In the genomic region with DNA sequence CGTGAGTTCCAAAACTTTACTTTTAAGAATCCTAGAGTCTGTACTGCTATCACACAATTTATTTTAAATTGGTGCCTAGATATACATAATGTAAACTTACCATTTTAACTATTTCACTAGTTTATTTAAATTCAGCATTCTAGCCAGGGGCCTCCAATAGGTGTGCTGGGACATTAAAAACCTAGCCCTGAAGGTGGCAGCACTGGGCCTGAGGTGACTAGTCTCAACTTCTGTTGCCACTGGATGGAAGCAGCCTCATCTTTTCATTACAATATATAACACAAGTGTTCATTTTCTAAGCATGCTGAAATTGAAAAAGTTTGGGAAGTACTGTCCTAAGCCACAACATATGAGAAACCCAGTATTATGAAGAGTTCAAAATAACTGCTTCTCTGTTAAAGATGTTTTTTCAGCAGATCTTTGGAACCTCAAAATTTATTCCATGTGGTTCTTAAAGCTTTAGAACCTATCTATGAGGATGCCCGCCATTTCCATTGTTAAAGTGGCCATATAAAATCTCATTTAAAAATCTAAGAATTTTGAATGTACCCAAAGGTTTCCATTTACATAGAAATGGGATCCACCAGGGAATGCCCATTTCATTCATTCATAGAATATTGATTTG, we compare ENCODE assay signal across 8 cellular contexts. TPM values are rescaled to one million over a fixed set of nuclear protein-coding genes. Genes with fewer than 3 reads are reported as not detected.
DNase-seq lines count a peak whose midpoint lies in the region; ATAC-seq and TF ChIP-seq lines count a peak whose summit lies in the region.

No MANE protein-coding gene starts in this region.

- no peak overlapping the region for H3K27ac ChIP-seq in DOHH2 (ENCODE audit: low read depth, low read length)
- H3K27ac ChIP-seq in HCT116 (ENCODE audit: low read depth, low read length): no peak overlapping the region
- no peak overlapping the region for H3K27ac ChIP-seq in iPS DF 6.9 (ENCODE audit: low read length)

- no peaks in the 10 kb centered on the region for H3K9me3 ChIP-seq in DOHH2 (ENCODE audit: control insufficient read depth, insufficient read depth, low read length)
- H3K9me3 ChIP-seq in HCT116 (ENCODE audit: control insufficient read depth in 1 of 2, insufficient read depth in 1 of 2, low read depth in 1 of 2, low read length in 2 of 2): no peaks in the 10 kb centered on the region
- no peaks in the 10 kb centered on the region for H3K9me3 ChIP-seq in iPS DF 6.9 (ENCODE audit: control insufficient read depth, insufficient read depth, low read length)

- no peak overlapping the region for H2AFZ ChIP-seq in HCT116 (ENCODE audit: low read depth, low read length, poor library complexity, severe bottlenecking)

- DNase-seq in HCT116 (ENCODE audit: low read depth, low spot score): peak; percentile 57
- DNase-seq in NCI-H128 (lab: John Stamatoyannopoulos, UW; ENCODE audit: unreplicated experiment): peak; percentile 41
- DNase-seq in T1000 (lab: John Stamatoyannopoulos, UW): peak; percentile 26
- DNase-seq in astrocyte of the cerebellum (ENCODE audit: low read depth): peak; percentile 49
- peak; percentile 67 for DNase-seq in iPS DF 6.9 (ENCODE audit: low read depth, low spot score)
- DNase-seq in stimulated activated CD4-positive, alpha-beta T cell treated with anti-CD3 and anti-CD28 coated beads, Interleukin-12 subunit alpha, Interleukin-12 subunit beta, amount 100 ng/mL, for 4 hours: peak; percentile 79

- H3K4me1 ChIP-seq in DOHH2 (ENCODE audit: control insufficient read depth, low read length) (peaks cover 16% of the 10 kb centered on the region), HCT116 (ENCODE audit: control insufficient read depth in 1 of 2, insufficient read depth in 2 of 2, low read length in 2 of 2) (peaks cover 0 to 22% of the 10 kb centered on the region in 2 experiments; a peak in 3 of 4 replicates), iPS DF 6.9 (ENCODE audit: control insufficient read depth, insufficient read depth, low read length) (no peaks in the 10 kb centered on the region)

- WGBS in iPS DF 6.9 (ENCODE audit: insufficient coverage, insufficient read length): no CpG with 5 or more reads among the region's 2 CpGs

- CTCF ChIA-PET in HCT116 (lab: Charles Lee): interaction anchor here (0.6 to 1.8 kb wide), 7 partner anchors 11 to 133 kb away, joined by 3 to 6 read pairs (median 4); no protein-coding TSS in a partner anchor

- POLR2A ChIA-PET in HCT116 (lab: Charles Lee): interaction anchor here (0.6 to 0.7 kb wide), 2 partner anchors 16 to 104 kb away, joined by 3 read pairs; no protein-coding TSS in a partner anchor

- H3K36me3 ChIP-seq in DOHH2 (ENCODE audit: control insufficient read depth, low read length) (peaks cover 12% of the 10 kb centered on the region), HCT116 (ENCODE audit: control insufficient read depth in 1 of 2, insufficient read depth in 2 of 2, low read length in 2 of 2) (no peaks in the 10 kb centered on the region), iPS DF 6.9 (ENCODE audit: control insufficient read depth, insufficient read depth, low read length) (no peaks in the 10 kb centered on the region)

- in situ Hi-C loops in astrocyte of the cerebellum (cut with HindIII; ENCODE audit: low sequenced_read_pairs): no loop called here

- H3K27me3 ChIP-seq in DOHH2 (ENCODE audit: control insufficient read depth, low read length): no peaks in the 10 kb centered on the region
- H3K27me3 ChIP-seq in HCT116 (ENCODE audit: insufficient read depth, low read length): no peaks in the 10 kb centered on the region
- no peaks in the 10 kb centered on the region for H3K27me3 ChIP-seq in iPS DF 6.9 (ENCODE audit: control insufficient read depth, insufficient read depth, low read length)

- 0 out of 2 replicates have a peak, but pooled peaks cover 3% of the 10 kb centered on the region for H3F3A ChIP-seq in DOHH2 (ENCODE audit: control insufficient read depth, insufficient read depth)

- H3K79me2 ChIP-seq in DOHH2 (ENCODE audit: control insufficient read depth, low read length): peaks cover 32% of the 10 kb centered on the region
- H3K79me2 ChIP-seq in HCT116 (ENCODE audit: insufficient read depth, low read length): peaks cover 15% of the 10 kb centered on the region

- no peak for TF ChIP-seq POLR2A in HCT116 (IDR thresholded peaks at IDR 0.05; ENCODE audit: borderline replicate concordance, extremely low read depth, insufficient read depth, insufficient read length)

- intact Hi-C loops in HCT116 (cut with micrococcal nuclease): loop anchor here (5.0 kb wide), 2 partner anchors 47 to 482 kb away; no protein-coding TSS in a partner anchor

- H4K20me1 ChIP-seq in DOHH2 (ENCODE audit: control insufficient read depth, insufficient read depth, low read depth, low read length) (no peaks in the 10 kb centered on the region), HCT116 (ENCODE audit: insufficient read depth) (no peaks in the 10 kb centered on the region)

- H3K9me2 ChIP-seq in DOHH2 (replicated peaks; ENCODE audit: control insufficient read depth, low read length) (no peaks in the 10 kb centered on the region), HCT116 (ENCODE audit: insufficient read depth) (no peaks in the 10 kb centered on the region)

- peak; percentile 91 for TF ChIP-seq CTCF in DOHH2 (IDR thresholded peaks at IDR 0.05; ENCODE audit: low read depth, low read length, poor library complexity, severe bottlenecking)
- peak; percentile 71 to 85 (median 80) for TF ChIP-seq CTCF in HCT116 (IDR thresholded peaks at IDR 0.05 in 2 of 3, conservative IDR thresholded peaks at IDR 0.05 in 1 of 3; ENCODE audit: borderline replicate concordance in 1 of 3, insufficient read depth in 1 of 3, low read depth in 2 of 3, low read length in 2 of 3)
- TF ChIP-seq CTCF in astrocyte of the cerebellum (IDR thresholded peaks at IDR 0.05; ENCODE audit: low read depth, low read length, missing control alignments): peak; percentile 90

- H3K4me2 ChIP-seq in DOHH2 (ENCODE audit: low read length) (peak overlapping the region; percentile 22; the same call in 1 of the 2 replicates), HCT116 (ENCODE audit: low read length) (no peak overlapping the region)

- RAD21 ChIA-PET in HCT116 (lab: Charles Lee; ENCODE audit: low non-redundant PET in 1 of 2, low total read pairs in 2 of 2, uncharacterized antibody in 2 of 2, unreplicated experiment in 2 of 2): no interaction called here

- no TSS peak for BruUV-seq in HCT116 (replicated peaks; lab: Mats Ljungman, UMichigan)

- ATAC-seq in HCT116 (peak; percentile 59), GM21423 (IDR thresholded peaks at IDR 0.05; ENCODE audit: unreplicated experiment) (no peak)

- H3K4me3 ChIP-seq in DOHH2 (ENCODE audit: low read length) (no peak overlapping the region), HCT116 (replicated peaks in 1 of 2; ENCODE audit: low read depth in 1 of 2, low read length in 2 of 2) (no peak overlapping the region), astrocyte of the cerebellum (ENCODE audit: low read depth, low read length) (no peak overlapping the region), iPS DF 6.9 (ENCODE audit: low read length) (no peak overlapping the region)

- TF ChIP-seq RAD21 in HCT116 (IDR thresholded peaks at IDR 0.05; ENCODE audit: low read depth): peak; percentile 60

- no peak overlapping the region for H3K9ac ChIP-seq in HCT116 (ENCODE audit: low read length)

TF ChIP-seq in HCT116, 20 proteins besides CTCF, POLR2A, EP300 and RAD21:
- no peak for TF ChIP-seq ELF1 (IDR thresholded peaks at IDR 0.05; ENCODE audit: borderline replicate concordance, low read depth)
- TF ChIP-seq JUND (IDR thresholded peaks at IDR 0.05): no peak
- TF ChIP-seq, protein P1, sequence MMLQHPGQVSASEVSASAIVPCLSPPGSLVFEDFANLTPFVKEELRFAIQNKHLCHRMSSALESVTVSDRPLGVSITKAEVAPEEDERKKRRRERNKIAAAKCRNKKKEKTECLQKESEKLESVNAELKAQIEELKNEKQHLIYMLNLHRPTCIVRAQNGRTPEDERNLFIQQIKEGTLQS (IDR thresholded peaks at IDR 0.05): no peak
- no peak for TF ChIP-seq POLR2AphosphoS5 (IDR thresholded peaks at IDR 0.05; ENCODE audit: low read depth, low read length)
- TF ChIP-seq SIN3A (IDR thresholded peaks at IDR 0.05; ENCODE audit: low read depth): no peak
- TF ChIP-seq TCF7L2 (IDR thresholded peaks at IDR 0.05; ENCODE audit: borderline replicate concordance, extremely low read depth, insufficient read depth, insufficient read length): no peak

RNA-seq across cellular contexts. Expression of gene RBBP8, which starts 2.9 kb away (rescaled TPM):
- 66.6 TPM for total RNA-seq in HCT116 (2021; ENCODE audit: unreplicated experiment)
- 21.5 and 37.5 TPM in 2 replicates for polyA plus RNA-seq in HCT116 (2012)

Comparison
In these comparisons a context has a peak if more than half of its experiments do, and no peak if none do; other contexts are left out.
1. DNase-seq: peak in every context shown above with its lines; median percentile 79 in stimulated activated CD4-positive, alpha-beta T cell treated with anti-CD3 and anti-CD28 coated beads, Interleukin-12 subunit alpha, Interleukin-12 subunit beta, amount 100 ng/mL, for 4 hours; 67 in iPS DF 6.9; 57 in HCT116; 49 in astrocyte of the cerebellum; 41 in NCI-H128; 26 in T1000.